ENCODE assay signal across 7 cellular contexts in genomic region chr2:37774171-37774570, GRCh38.
DNase-seq lines count a peak whose midpoint lies in the region; TF ChIP-seq lines count a peak whose summit lies in the region.
"Not testable (repeated sequence)": the region's sequence is repeated elsewhere in the genome, so short reads cannot be mapped to it uniquely, and the experiment has no call there.

No MANE protein-coding gene starts in this region.

- TF ChIP-seq CTCF in brain (conservative IDR thresholded peaks at IDR 0.05); mesothelial cell of epicardium (IDR thresholded peaks at IDR 0.05; ENCODE audit: unreplicated experiment); uterus (IDR thresholded peaks at IDR 0.05): not testable (repeated sequence)

- H3K27ac ChIP-seq in rectal smooth muscle tissue (ENCODE audit: low read depth, low read length) = peak overlapping the region; percentile 87
- H3K27ac ChIP-seq in uterus = peak overlapping the region; percentile 87 to 98

- H3K36me3 Mint-ChIP-seq in brain, mesothelial cell of epicardium: not testable (repeated sequence)

- DNase-seq in NCI-H1105 treated with DMSO at 0.1 percent for 48 hours (lab: John Stamatoyannopoulos, UW) = peak; percentile 10
- peak; percentile 17 for DNase-seq in NCI-H69 (lab: John Stamatoyannopoulos, UW)
- DNase-seq in SK-MEL-5 (ENCODE audit: low read depth, low spot score) = peak; percentile 58
- DNase-seq in mesothelial cell of epicardium (ENCODE audit: low spot score in 2 of 2, unreplicated experiment in 2 of 2); uterus: not testable (repeated sequence)

- H3K4me1 Mint-ChIP-seq in brain (peaks cover 67% of the 10 kb centered on the region), mesothelial cell of epicardium (peaks cover 88% of the 10 kb centered on the region)

- intact Hi-C loops in uterus (cut with DNase I; ENCODE audit: low total_unique reads) = not testable (repeated sequence)

- H3K27ac Mint-ChIP-seq in brain = peak overlapping the region; percentile 28 to 89 (median 84)
- H3K27ac Mint-ChIP-seq in mesothelial cell of epicardium = peak overlapping the region; percentile 3

- not testable (repeated sequence) for TF ChIP-seq POLR2A in uterus (IDR thresholded peaks at IDR 0.05)

- not testable (repeated sequence) for H3K9ac ChIP-seq in rectal smooth muscle tissue (ENCODE audit: low read length)

- H3K4me1 ChIP-seq in rectal smooth muscle tissue (ENCODE audit: control insufficient read depth, insufficient read depth, low read length) (peaks cover 59% of the 10 kb centered on the region), uterus (peaks cover 17 to 22% of the 10 kb centered on the region in 2 donors)

- not testable (repeated sequence) for H3K27me3 ChIP-seq in rectal smooth muscle tissue (ENCODE audit: control insufficient read depth, insufficient read depth, low read length); uterus

- in situ Hi-C loops in SK-MEL-5 (cut with HindIII; ENCODE audit: low pct_unique_long_range_greater_than_20kb, low sequenced_read_pairs) = not testable (repeated sequence)

- H3K9me3 ChIP-seq in uterus = not testable (repeated sequence)

- not testable (repeated sequence) for H3K27me3 Mint-ChIP-seq in brain; mesothelial cell of epicardium (ENCODE audit: low read depth)

- H3K4me3 ChIP-seq in rectal smooth muscle tissue (ENCODE audit: low read length); uterus: not testable (repeated sequence)

- not testable (repeated sequence) for H3K9me3 Mint-ChIP-seq in brain, mesothelial cell of epicardium

- not testable (repeated sequence) for H3K4me3 Mint-ChIP-seq in brain, mesothelial cell of epicardium

- not testable (repeated sequence) for H3K36me3 ChIP-seq in rectal smooth muscle tissue (ENCODE audit: control insufficient read depth, insufficient read depth, low read length); uterus
